ENCODE assay signal across 1 cellular context in genomic region chr1:162530318-162530984, GRCh38.
TF ChIP-seq lines count a peak whose summit lies in the region.

No MANE protein-coding gene starts in this region.

TF ChIP-seq in GM12878, 131 proteins besides CTCF, POLR2A, EP300 and RAD21 (continued from another document):
- TF ChIP-seq ZBTB4 (CRISPR knock-in tag; IDR thresholded peaks at IDR 0.05): no peak
- TF ChIP-seq ELK1 (IDR thresholded peaks at IDR 0.05; ENCODE audit: low read depth, low read length): no peak
- TF ChIP-seq RFX5 (IDR thresholded peaks at IDR 0.05; ENCODE audit: low read depth, low read length): no peak
- TF ChIP-seq SRF (IDR thresholded peaks at IDR 0.05; ENCODE audit: low read depth in 2 of 2, low read length in 2 of 2): no peak
- TF ChIP-seq SIX5 (IDR thresholded peaks at IDR 0.05; ENCODE audit: low read depth, low read length, severe bottlenecking): no peak
- no peak for TF ChIP-seq RBBP5 (conservative IDR thresholded peaks at IDR 0.05)
- no peak for TF ChIP-seq RAD51 (IDR thresholded peaks at IDR 0.05)
- TF ChIP-seq RCOR1 (conservative IDR thresholded peaks at IDR 0.05; ENCODE audit: low read depth, low read length): no peak
- no peak for TF ChIP-seq KLF5 (IDR thresholded peaks at IDR 0.05; ENCODE audit: partially characterized antibody)
- TF ChIP-seq HDGF (IDR thresholded peaks at IDR 0.05): no peak
- no peak for TF ChIP-seq HSF1 (IDR thresholded peaks at IDR 0.05; ENCODE audit: low read depth, low read length)
- no peak for TF ChIP-seq NRF1 (conservative IDR thresholded peaks at IDR 0.05; ENCODE audit: low read depth, low read length)
- no peak; the same call in none of the 2 replicates for TF ChIP-seq RUNX3 (IDR thresholded peaks at IDR 0.05; ENCODE audit: low read length)
- TF ChIP-seq RB1 (IDR thresholded peaks at IDR 0.05; ENCODE audit: borderline replicate concordance): no peak
- TF ChIP-seq SP1 (IDR thresholded peaks at IDR 0.05; ENCODE audit: low read depth, low read length): no peak
- no peak for TF ChIP-seq IKZF1 (conservative IDR thresholded peaks at IDR 0.05)
- TF ChIP-seq BHLHE40 (IDR thresholded peaks at IDR 0.05; ENCODE audit: borderline replicate concordance in 1 of 2, low read depth in 2 of 2, low read length in 1 of 2): no peak
- no peak for TF ChIP-seq NR2C1 (IDR thresholded peaks at IDR 0.05)
- no peak for TF ChIP-seq IRF5 (IDR thresholded peaks at IDR 0.05; ENCODE audit: borderline replicate concordance)
- TF ChIP-seq NBN (IDR thresholded peaks at IDR 0.05): no peak
- TF ChIP-seq CHD4 (IDR thresholded peaks at IDR 0.05): no peak
- TF ChIP-seq TCF7 (IDR thresholded peaks at IDR 0.05; ENCODE audit: borderline replicate concordance): no peak
- no peak for TF ChIP-seq ATF7 (IDR thresholded peaks at IDR 0.05; ENCODE audit: low read depth)
- no peak for TF ChIP-seq SMAD1 (IDR thresholded peaks at IDR 0.05; ENCODE audit: low read depth, partially characterized antibody)
- TF ChIP-seq BACH1 (IDR thresholded peaks at IDR 0.05; ENCODE audit: borderline replicate concordance): no peak
- TF ChIP-seq HDAC6 (IDR thresholded peaks at IDR 0.05; ENCODE audit: unreplicated experiment): no peak
- TF ChIP-seq RELA (IDR thresholded peaks at IDR 0.05; ENCODE audit: borderline replicate concordance, partially characterized antibody): no peak
- TF ChIP-seq CEBPZ (IDR thresholded peaks at IDR 0.05; ENCODE audit: low read depth, low read length): no peak
- no peak for TF ChIP-seq SUPT20H (IDR thresholded peaks at IDR 0.05; ENCODE audit: borderline replicate concordance, control insufficient read depth, low read depth, low read length)
- TF ChIP-seq MEF2A (IDR thresholded peaks at IDR 0.05; ENCODE audit: insufficient read depth, low read depth, low read length): no peak
- TF ChIP-seq FOS (IDR thresholded peaks at IDR 0.05; ENCODE audit: borderline replicate concordance, extremely low read depth, insufficient read length): no peak
- TF ChIP-seq CEBPB (IDR thresholded peaks at IDR 0.05; ENCODE audit: borderline replicate concordance in 1 of 2, low read depth in 2 of 2, low read length in 2 of 2): no peak
- TF ChIP-seq ESRRA (IDR thresholded peaks at IDR 0.05; ENCODE audit: low read length): no peak
